Comparison of ENCODE assay signal across 11 cellular contexts in genomic region chr12:9943244-9943643, GRCh38. TPM values are rescaled to one million over a fixed set of nuclear protein-coding genes. Genes with fewer than 3 reads are reported as not detected.
A peak's percentile ranks its signal among the peaks of the same experiment; 100 is the strongest.
DNase-seq lines count a peak whose midpoint lies in the region; ATAC-seq and TF ChIP-seq lines count a peak whose summit lies in the region.
"Had no signal": no experiment of that assay in that cellular context is flagged by ENCODE, and none has a peak within 500 bp of the region (broad histone marks: within the 10 kb centered on the region; RNA-seq: fewer than 3 reads in every experiment).

No MANE protein-coding gene starts in this region.

- intact Hi-C loops in stomach (cut with DNase I; ENCODE audit: low total_unique reads), result no loop called here
- intact Hi-C loops in aorta (cut with DNase I), result no loop called here

- H4K20me1 ChIP-seq in OCI-LY3 (ENCODE audit: insufficient read depth, low read length), result no peaks in the 10 kb centered on the region

- H3K36me3 ChIP-seq in OCI-LY3 (replicated peaks; ENCODE audit: low read depth, low read length) (no peaks in the 10 kb centered on the region), stomach (no peaks in the 10 kb centered on the region), aorta (ENCODE audit: control insufficient read depth in 1 of 2, insufficient read depth in 2 of 2, low read length in 1 of 2) (no peaks in the 10 kb centered on the region)
- H3K36me3 ChIP-seq: thyroid gland had no signal

- no peaks in the 10 kb centered on the region for H3K36me3 Mint-ChIP-seq in effector memory CD8-positive, alpha-beta T cell (ENCODE audit: insufficient read depth)

- H2AFZ ChIP-seq in OCI-LY3 (ENCODE audit: low read depth, low read length), result peak overlapping the region; percentile 15; the same call in 1 of the 2 replicates

- no peak overlapping the region for H3K27ac ChIP-seq in OCI-LY3 (ENCODE audit: low read length)
- no peak overlapping the region for H3K27ac ChIP-seq in stomach
- H3K27ac ChIP-seq in aorta (ENCODE audit: low read depth in 1 of 2, low read length in 2 of 2), result no peak overlapping the region
- H3K27ac ChIP-seq: thyroid gland had no signal

- TF ChIP-seq CTCF in OCI-LY3 (IDR thresholded peaks at IDR 0.05; ENCODE audit: low read depth, low read length), result no peak
- TF ChIP-seq CTCF in stomach (IDR thresholded peaks at IDR 0.05), result no peak

- H3K4me3 ChIP-seq in OCI-LY3 (ENCODE audit: low read length) (peak overlapping the region; percentile 55), stomach (no peak overlapping the region), aorta (ENCODE audit: low read length in 2 of 2) (no peak overlapping the region)
- H3K4me3 ChIP-seq: thyroid gland had no signal

- peak; percentile 71 for ATAC-seq in effector memory CD8-positive, alpha-beta T cell (replicated peaks)
- ATAC-seq in aorta (ENCODE audit: low FRiP score), result no peak
- ATAC-seq: PC-3 had no signal

- peaks cover 0 to 22% of the 10 kb centered on the region in 2 donors for H3K27me3 Mint-ChIP-seq in effector memory CD8-positive, alpha-beta T cell

- peak overlapping the region; percentile 53 for H3K4me2 ChIP-seq in OCI-LY3 (ENCODE audit: low read length)

- peaks cover 32% of the 10 kb centered on the region for H3K4me1 ChIP-seq in OCI-LY3 (ENCODE audit: low read length)
- no peaks in the 10 kb centered on the region for H3K4me1 ChIP-seq in stomach
- no peaks in the 10 kb centered on the region for H3K4me1 ChIP-seq in aorta (ENCODE audit: control insufficient read depth in 1 of 2, insufficient read depth in 2 of 2, low read length in 2 of 2)
- H3K4me1 ChIP-seq: thyroid gland had no signal

- H3K9me3 ChIP-seq in OCI-LY3 (ENCODE audit: insufficient read depth, low read length) (no peaks in the 10 kb centered on the region), stomach (no peaks in the 10 kb centered on the region), aorta (ENCODE audit: control insufficient read depth, low read length) (no peaks in the 10 kb centered on the region)
- H3K9me3 ChIP-seq: thyroid gland had no signal

- H3K79me2 ChIP-seq in OCI-LY3 (ENCODE audit: low read length), result no peaks in the 10 kb centered on the region

- no peak overlapping the region for H3K9ac ChIP-seq in OCI-LY3 (ENCODE audit: low read length)

- DNase-seq in stimulated activated CD4-positive, alpha-beta T cell treated with anti-CD3 and anti-CD28 coated beads, Interleukin-4, amount 100 ng/mL, for 24 hours, result peak; percentile 10
- DNase-seq in stimulated activated CD4-positive, alpha-beta T cell treated with anti-CD3 and anti-CD28 coated beads, Interleukin-12 subunit alpha, Interleukin-12 subunit beta, amount 100 ng/mL, for 4 hours, result no peak
- DNase-seq in effector memory CD8-positive, alpha-beta T cell, result no peak
- DNase-seq in Ammon's horn (ENCODE audit: low spot score) (no peak), stomach (no peak), aorta (no peak), HCEC 1CT (no peak)
- DNase-seq: PC-3, thyroid gland had no signal

- no peak for TF ChIP-seq POLR2A in stomach (IDR thresholded peaks at IDR 0.05)

- H3K9me3 Mint-ChIP-seq in effector memory CD8-positive, alpha-beta T cell, result no peaks in the 10 kb centered on the region

- 35 to 53% (median 44%) methylated on average over 15 to 19 of the region's 19 CpGs for WGBS in stomach, 5 donors
- 37 to 48% methylated on average over 19 of the region's 19 CpGs for WGBS in aorta, 2 donors

- H3K4me1 Mint-ChIP-seq in effector memory CD8-positive, alpha-beta T cell (ENCODE audit: low read depth in 2 of 2), result peaks cover 5 to 17% of the 10 kb centered on the region in 2 donors

- H3K27ac Mint-ChIP-seq in effector memory CD8-positive, alpha-beta T cell, result no peak overlapping the region

- TF ChIP-seq EP300 in stomach (IDR thresholded peaks at IDR 0.05), result no peak

- H3K27me3 ChIP-seq in OCI-LY3 (ENCODE audit: low read depth, low read length) (peaks cover 32% of the 10 kb centered on the region), stomach (peaks cover 0 to 6% (median 0%) of the 10 kb centered on the region in 3 donors), aorta (ENCODE audit: control insufficient read depth in 1 of 2, insufficient read depth in 2 of 2, low read length in 1 of 2) (no peaks in the 10 kb centered on the region)
- H3K27me3 ChIP-seq: thyroid gland had no signal

- H3K4me3 Mint-ChIP-seq in effector memory CD8-positive, alpha-beta T cell, result peak overlapping the region; percentile 61 to 75

RNA-seq across cellular contexts. Expression of gene CLEC2A, which starts 11.1 kb away (rescaled TPM):
- not detected for total RNA-seq in stomach
- not detected for polyA plus RNA-seq in stomach
- not detected for total RNA-seq in aorta
- polyA plus RNA-seq in aorta, result not detected
- total RNA-seq: PC-3, skeletal muscle tissue, thyroid gland had no signal

RNA-seq across cellular contexts. Expression of gene CLEC12A, which starts 28.0 kb away (rescaled TPM):
- total RNA-seq in stomach, result 1 to 10 TPM in 1 of 5 donors, under 1 TPM in 1, not detected in 3; 0.43 to 1.1 TPM
- polyA plus RNA-seq in stomach, result 1 to 10 TPM in 1 of 3 donors, under 1 TPM in 1, not detected in 1; 0.60 to 2.1 TPM
- 1 to 10 TPM; 3.0 to 3.6 TPM for total RNA-seq in aorta
- 1 to 10 TPM in 1 of 2 donors, not detected in 1; 1.5 TPM for polyA plus RNA-seq in aorta
- total RNA-seq: PC-3 had no signal

RNA-seq across cellular contexts. Expression of gene CLEC1B, which starts 55.7 kb away (rescaled TPM):
- total RNA-seq in stomach (under 1 TPM in 1 of 5 donors, not detected in 4; 0.92 TPM), aorta (not detected)
- polyA plus RNA-seq in stomach (not detected), aorta (not detected)
- total RNA-seq: PC-3, skeletal muscle tissue, thyroid gland had no signal
